9 cellular contexts compared by ENCODE assay signal in the genomic region with DNA sequence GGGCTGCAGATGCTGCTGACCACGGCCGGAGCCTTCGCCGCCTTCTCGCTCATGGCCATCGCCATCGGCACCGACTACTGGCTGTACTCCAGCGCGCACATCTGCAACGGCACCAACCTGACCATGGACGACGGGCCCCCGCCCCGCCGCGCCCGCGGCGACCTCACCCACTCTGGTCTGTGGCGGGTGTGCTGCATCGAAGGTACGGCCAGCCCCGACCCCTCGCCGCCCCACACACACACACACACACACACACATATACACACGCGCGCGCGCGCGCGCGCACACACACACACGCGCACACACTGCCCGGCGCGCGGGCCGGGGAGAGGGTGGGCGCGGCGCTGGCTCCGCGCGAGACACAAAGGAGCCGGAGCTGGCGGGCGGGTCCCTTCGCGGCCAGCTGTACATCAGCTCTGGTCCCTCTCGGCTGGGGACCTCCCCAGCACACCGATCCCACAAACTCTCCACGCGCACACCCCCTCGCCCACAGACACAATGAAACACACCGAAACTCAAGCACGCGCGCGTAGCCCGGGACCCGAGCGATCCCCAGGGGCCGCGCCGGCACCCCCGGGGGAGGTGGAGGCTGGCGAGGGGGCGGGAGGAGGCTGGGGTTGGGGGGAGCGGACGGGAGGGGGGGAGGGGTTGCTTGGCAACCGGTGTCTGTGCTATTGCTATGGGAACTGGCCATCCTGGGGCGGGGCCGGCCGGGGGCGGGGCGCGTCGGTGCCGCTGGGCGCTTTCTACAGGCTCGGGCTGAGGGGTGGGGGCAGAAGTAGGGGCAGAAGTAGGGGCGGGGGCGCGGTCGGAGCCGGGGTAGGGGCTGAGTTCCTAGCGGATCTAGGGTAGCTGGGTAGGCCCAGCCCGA. TPM values are rescaled to one million over a fixed set of nuclear protein-coding genes. Genes with fewer than 3 reads are reported as not detected.
DNase-seq lines count a peak whose midpoint lies in the region; ATAC-seq and TF ChIP-seq lines count a peak whose summit lies in the region.
"Had no signal": no experiment of that assay in that cellular context is flagged by ENCODE, and none has a peak within 500 bp of the region (broad histone marks: within the 10 kb centered on the region; RNA-seq: fewer than 3 reads in every experiment).

No MANE protein-coding gene starts in this region.

- H3K4me1 ChIP-seq in lower lobe of right lung: peaks cover 9% of the 10 kb centered on the region
- peaks cover 6% of the 10 kb centered on the region for H3K4me1 ChIP-seq in thymus (ENCODE audit: control insufficient read depth, insufficient read depth, low read length)

- 1% methylated on average over 92 of the region's 92 CpGs for WGBS in thymus

- H3K27ac ChIP-seq in lower lobe of right lung (no peak overlapping the region), thymus (ENCODE audit: low read depth) (no peak overlapping the region)
- H3K27ac ChIP-seq: neutrophil had no signal

- peak; percentile 40 to 74 for ATAC-seq in lower lobe of right lung

- POLR2A ChIA-PET in MCF 10A (lab: Yijun Ruan, JAX): no interaction called here

- H3K27ac Mint-ChIP-seq in MCF 10A (ENCODE audit: low read depth, unreplicated experiment): no peak overlapping the region

- DNase-seq in GM03348 (ENCODE audit: low spot score): peak; percentile 45
- DNase-seq in NCI-H2227 (lab: John Stamatoyannopoulos, UW; ENCODE audit: unreplicated experiment): peak; percentile 85
- DNase-seq in MCF 10A (ENCODE audit: unreplicated experiment): no peak
- no peak for DNase-seq in lower lobe of right lung
- no peak for DNase-seq in HCEC 1CT
- no peak for DNase-seq in cerebellar cortex (ENCODE audit: low spot score)
- no peak for DNase-seq in GF-D8 (lab: John Stamatoyannopoulos, UW)

- no peaks in the 10 kb centered on the region for H3K36me3 Mint-ChIP-seq in MCF 10A (ENCODE audit: insufficient read depth, unreplicated experiment)

- H3K4me3 ChIP-seq in lower lobe of right lung (peak overlapping the region; percentile 50), thymus (ENCODE audit: low read length) (peak overlapping the region; percentile 36)

- intact Hi-C loops in MCF 10A (cut with micrococcal nuclease): no loop called here
- intact Hi-C loops in lower lobe of right lung (cut with DNase I): no loop called here

- no peak for TF ChIP-seq CTCF in MCF 10A (IDR thresholded peaks at IDR 0.05; ENCODE audit: unreplicated experiment)
- TF ChIP-seq CTCF in lower lobe of right lung (IDR thresholded peaks at IDR 0.05): no peak

- H3K36me3 ChIP-seq in lower lobe of right lung (no peaks in the 10 kb centered on the region), thymus (ENCODE audit: control insufficient read depth, insufficient read depth) (no peaks in the 10 kb centered on the region)
- H3K36me3 ChIP-seq: neutrophil had no signal

- H3K9me3 ChIP-seq in lower lobe of right lung (no peaks in the 10 kb centered on the region), thymus (ENCODE audit: control insufficient read depth) (no peaks in the 10 kb centered on the region)
- H3K9me3 ChIP-seq: neutrophil had no signal

- H3K4me3 Mint-ChIP-seq in MCF 10A (ENCODE audit: unreplicated experiment): peak overlapping the region; percentile 56

- CTCF ChIA-PET in MCF 10A (lab: Yijun Ruan, JAX): no interaction called here

- peaks cover 79% of the 10 kb centered on the region for H3K27me3 Mint-ChIP-seq in MCF 10A (ENCODE audit: insufficient read depth, unreplicated experiment)

- H3K9me3 Mint-ChIP-seq in MCF 10A (ENCODE audit: unreplicated experiment): no peaks in the 10 kb centered on the region

- H3K27me3 ChIP-seq in lower lobe of right lung (ENCODE audit: low read depth): peaks cover 60% of the 10 kb centered on the region
- peaks cover 55% of the 10 kb centered on the region for H3K27me3 ChIP-seq in thymus (ENCODE audit: control insufficient read depth, insufficient read depth)

- peaks cover 5% of the 10 kb centered on the region for H3K4me1 Mint-ChIP-seq in MCF 10A (ENCODE audit: insufficient read depth, unreplicated experiment)

- no TSS peak for BruUV-seq in MCF 10A (replicated peaks; lab: Mats Ljungman, UMichigan)

RNA-seq across cellular contexts. Expression of a gene that starts 0.7 kb away (rescaled TPM):
- total RNA-seq in MCF 10A (2022): not detected in 2 replicates
- 5.1 TPM for total RNA-seq in lower lobe of right lung
- polyA plus RNA-seq in thymus: 0.07 TPM

Comparison
In these comparisons a context has a peak if more than half of its experiments do, and no peak if none do; other contexts are left out.
1. DNase-seq: peak in GM03348 (single experiment) and NCI-H2227 (single experiment); none in MCF 10A (single experiment), lower lobe of right lung (single experiment), HCEC 1CT (single experiment), cerebellar cortex (single experiment) and GF-D8 (single experiment).